In the genomic region with DNA sequence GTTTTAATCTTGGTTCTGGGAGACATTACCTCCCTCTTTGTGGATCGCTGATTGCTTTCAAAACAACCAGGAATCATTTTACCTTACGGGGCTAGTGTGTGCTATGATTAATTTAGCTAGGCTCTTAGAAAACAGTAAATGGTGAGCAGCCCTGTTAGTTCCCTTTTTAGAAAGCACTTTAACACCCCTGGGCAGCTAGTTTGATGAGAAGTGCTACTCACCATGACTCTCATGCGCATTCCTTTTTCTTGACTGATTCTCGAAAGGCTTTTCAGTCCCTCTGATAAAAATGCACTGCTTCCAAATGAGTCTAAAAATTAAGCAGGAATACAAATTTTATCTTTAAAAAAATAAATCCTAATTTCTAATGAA, we compare ENCODE assay signal across 12 cellular contexts.
DNase-seq lines count a peak whose midpoint lies in the region; ATAC-seq and TF ChIP-seq lines count a peak whose summit lies in the region.
"Had no signal": no experiment of that assay in that cellular context is flagged by ENCODE, and none has a peak within 500 bp of the region (broad histone marks: within the 10 kb centered on the region; RNA-seq: fewer than 3 reads in every experiment).

No MANE protein-coding gene starts in this region.

- H3K4me3 ChIP-seq in cardiac muscle cell (no peak overlapping the region), adipocyte (ENCODE audit: low read length) (peak overlapping the region; percentile 77), iPS-18a (ENCODE audit: low read length) (peak overlapping the region; percentile 8), uterus (peak overlapping the region in 1 of 2 donors; percentile 13), Karpas-422 (ENCODE audit: low read length) (no peak overlapping the region)

- H3K9ac ChIP-seq in adipocyte (ENCODE audit: low read length): peak overlapping the region; percentile 82
- peak overlapping the region; percentile 8 for H3K9ac ChIP-seq in iPS-18a (ENCODE audit: low read length)
- H3K9ac ChIP-seq in Karpas-422 (ENCODE audit: low read length): no peak overlapping the region

- H3K4me3 Mint-ChIP-seq in naive thymus-derived CD8-positive, alpha-beta T cell: no peak overlapping the region

- TF ChIP-seq CTCF in cardiac muscle cell (IDR thresholded peaks at IDR 0.05; ENCODE audit: low read depth, low read length) (no peak), uterus (IDR thresholded peaks at IDR 0.05) (no peak)

- H3K4me2 ChIP-seq in Karpas-422 (ENCODE audit: low read depth, low read length, poor library complexity, severe bottlenecking): no peak overlapping the region

- DNase-seq in cardiac muscle cell (ENCODE audit: low read depth in 1 of 2, low spot score in 1 of 2) (peak; percentile 42 to 67), Right ventricle myocardium inferior (ENCODE audit: missing footprints) (no peak), adipocyte (ENCODE audit: low read depth) (peak; percentile 63), uterus (no peak), germinal center (ENCODE audit: low spot score) (no peak), Karpas-422 (no peak)
- DNase-seq in naive thymus-derived CD8-positive, alpha-beta T cell: no peak
- DNase-seq: activated T-cell treated with anti-CD3 and anti-CD28 coated beads, Interleukin-2, amount 50 U/mL, for 48 hours; AML-193; T-helper 2 cell had no signal

- H3K36me3 ChIP-seq in cardiac muscle cell (no peaks in the 10 kb centered on the region), adipocyte (ENCODE audit: control insufficient read depth, insufficient read depth, low read length, severe bottlenecking) (no peaks in the 10 kb centered on the region), iPS-18a (ENCODE audit: control insufficient read depth, low read depth, low read length) (no peaks in the 10 kb centered on the region), uterus (no peaks in the 10 kb centered on the region), Karpas-422 (ENCODE audit: insufficient read depth, low read length) (no peaks in the 10 kb centered on the region)
- H3K36me3 ChIP-seq: neutrophil had no signal

- intact Hi-C loops in Right ventricle myocardium inferior (cut with DNase I) (no loop called here), uterus (cut with DNase I; ENCODE audit: low total_unique reads) (no loop called here)

- H3K27me3 Mint-ChIP-seq in naive thymus-derived CD8-positive, alpha-beta T cell: peaks cover 6 to 33% (median 15%) of the 10 kb centered on the region in 5 donors

- H4K20me1 ChIP-seq in Karpas-422 (ENCODE audit: insufficient read depth, low read depth, low read length): no peaks in the 10 kb centered on the region

- H3K27me3 ChIP-seq in cardiac muscle cell: no peaks in the 10 kb centered on the region
- H3K27me3 ChIP-seq in adipocyte (replicated peaks; ENCODE audit: control insufficient read depth, insufficient read depth, low read length): no peaks in the 10 kb centered on the region
- no peaks in the 10 kb centered on the region for H3K27me3 ChIP-seq in iPS-18a (ENCODE audit: control insufficient read depth, insufficient read depth, low read length)
- H3K27me3 ChIP-seq in uterus: no peaks in the 10 kb centered on the region
- no peaks in the 10 kb centered on the region for H3K27me3 ChIP-seq in Karpas-422 (ENCODE audit: low read length)

- no peak for ATAC-seq in Right ventricle myocardium inferior
- ATAC-seq in naive thymus-derived CD8-positive, alpha-beta T cell: no peak

- H3K9me2 ChIP-seq in Karpas-422 (replicated peaks; ENCODE audit: insufficient read depth, low read length): no peaks in the 10 kb centered on the region

- POLR2A ChIA-PET in naive thymus-derived CD8-positive, alpha-beta T cell (lab: Charles Lee): no interaction called here

- H3K79me2 ChIP-seq in Karpas-422 (ENCODE audit: low read length): no peaks in the 10 kb centered on the region

- peaks cover 0 to 9% (median 5%) of the 10 kb centered on the region in 9 donors for H3K9me3 Mint-ChIP-seq in naive thymus-derived CD8-positive, alpha-beta T cell

- no peak overlapping the region for H3K27ac Mint-ChIP-seq in naive thymus-derived CD8-positive, alpha-beta T cell

- H3K9me3 ChIP-seq in cardiac muscle cell (ENCODE audit: low read depth) (no peaks in the 10 kb centered on the region), adipocyte (ENCODE audit: control insufficient read depth, low read length) (peaks cover 11% of the 10 kb centered on the region), iPS-18a (ENCODE audit: control insufficient read depth, low read depth, low read length) (peaks cover 4% of the 10 kb centered on the region), uterus (no peaks in the 10 kb centered on the region), Karpas-422 (ENCODE audit: low read length) (no peaks in the 10 kb centered on the region)
- H3K9me3 ChIP-seq: neutrophil had no signal

- no peak overlapping the region for H2AFZ ChIP-seq in Karpas-422 (ENCODE audit: low read length)

- H3K36me3 Mint-ChIP-seq in naive thymus-derived CD8-positive, alpha-beta T cell: peaks cover 0 to 11% (median 10%) of the 10 kb centered on the region in 3 donors

- TF ChIP-seq POLR2A in uterus (IDR thresholded peaks at IDR 0.05): no peak

- H3K4me1 Mint-ChIP-seq in naive thymus-derived CD8-positive, alpha-beta T cell: no peaks in the 10 kb centered on the region

- H3K4me1 ChIP-seq in cardiac muscle cell (ENCODE audit: low read depth) (peaks cover 33% of the 10 kb centered on the region), adipocyte (ENCODE audit: control insufficient read depth, insufficient read depth, low read length) (peaks cover 34% of the 10 kb centered on the region), iPS-18a (ENCODE audit: control insufficient read depth, low read depth, low read length) (peaks cover 32% of the 10 kb centered on the region), uterus (peaks cover 0 to 4% of the 10 kb centered on the region in 2 donors), Karpas-422 (ENCODE audit: low read length) (peaks cover 12% of the 10 kb centered on the region)

- H3K27ac ChIP-seq in cardiac muscle cell: peak overlapping the region; percentile 84
- H3K27ac ChIP-seq in iPS-18a (ENCODE audit: low read length): peak overlapping the region; percentile 66
- peak overlapping the region; percentile 63 to 69 for H3K27ac ChIP-seq in uterus
- no peak overlapping the region for H3K27ac ChIP-seq in Karpas-422 (ENCODE audit: low read length)
- H3K27ac ChIP-seq: neutrophil had no signal

Comparison
In these comparisons a context has a peak if more than half of its experiments do, and no peak if none do; other contexts are left out.
1. DNase-seq: peak in cardiac muscle cell (2 of 2) and adipocyte (single experiment); none in Right ventricle myocardium inferior (single experiment), uterus (0 of 2), naive thymus-derived CD8-positive, alpha-beta T cell (0 of 10), germinal center (single experiment) and Karpas-422 (single experiment).
2. H3K4me3 ChIP-seq: peak in adipocyte (single experiment) and iPS-18a (single experiment); none in cardiac muscle cell (single experiment) and Karpas-422 (single experiment).